ENCODE assay signal across 16 cellular contexts in genomic region chr5:122471031-122471751, GRCh38.
"Had no signal": no experiment of that assay in that cellular context is flagged by ENCODE, and none has a peak within 500 bp of the region (broad histone marks: within the 10 kb centered on the region; RNA-seq: fewer than 3 reads in every experiment).

No MANE protein-coding gene starts in this region.

- H3K36me3 Mint-ChIP-seq: activated naive CD8-positive, alpha-beta T cell treated with anti-CD3 and anti-CD28 coated beads, Interleukin-2, amount 10 ng/mL, durations not matched to agents 7 days and 5 days; immature natural killer cell; natural killer cell treated with Interleukin-12 subunit alpha and Interleukin-12 subunit beta and Interleukin-15 and Interleukin-18, amount 100 ng/mL, for 72 hours; T-cell had no signal

- H3K36me3 ChIP-seq: gastrocnemius medialis, tibial nerve had no signal

- H3K4me1 ChIP-seq: gastrocnemius medialis, tibial nerve had no signal

- H3K27me3 ChIP-seq: dorsolateral prefrontal cortex, gastrocnemius medialis, tibial nerve had no signal

- ATAC-seq: activated CD4-positive, alpha-beta T cell treated with anti-CD3 and anti-CD28 coated beads for 36 hours; activated CD8-positive, alpha-beta T cell treated with anti-CD3 and anti-CD28 coated beads for 36 hours; activated T-cell treated with anti-CD3 and anti-CD28 coated beads, Interleukin-2, amount 50 U/mL, for 72 hours; gastrocnemius medialis; natural killer cell treated with Interleukin-12 subunit alpha and Interleukin-12 subunit beta and Interleukin-15 and Interleukin-18, amount 100 ng/mL, for 72 hours had no signal

- H3K27me3 Mint-ChIP-seq: activated naive CD8-positive, alpha-beta T cell treated with anti-CD3 and anti-CD28 coated beads, Interleukin-2, amount 10 ng/mL, durations not matched to agents 7 days and 5 days; natural killer cell treated with Interleukin-12 subunit alpha and Interleukin-12 subunit beta and Interleukin-15 and Interleukin-18, amount 100 ng/mL, for 72 hours had no signal

- H3K4me3 Mint-ChIP-seq: activated CD4-positive, alpha-beta T cell treated with anti-CD3 and anti-CD28 coated beads for 36 hours; activated CD8-positive, alpha-beta T cell treated with anti-CD3 and anti-CD28 coated beads for 36 hours; activated naive CD8-positive, alpha-beta T cell treated with anti-CD3 and anti-CD28 coated beads, Interleukin-2, amount 10 ng/mL, durations not matched to agents 7 days and 5 days; activated T-cell treated with anti-CD3 and anti-CD28 coated beads, Interleukin-2, amount 50 U/mL, for 72 hours; immature natural killer cell; natural killer cell treated with Interleukin-12 subunit alpha and Interleukin-12 subunit beta and Interleukin-15 and Interleukin-18, amount 100 ng/mL, for 72 hours; T-cell had no signal

- H3K9me3 ChIP-seq: gastrocnemius medialis, tibial nerve had no signal

- H3K27ac ChIP-seq: dorsolateral prefrontal cortex, gastrocnemius medialis, tibial nerve, VCaP had no signal

- DNase-seq: activated CD4-positive, alpha-beta T cell treated with anti-CD3 and anti-CD28 coated beads for 36 hours; activated CD8-positive, alpha-beta memory T cell treated with anti-CD3 and anti-CD28 coated beads, Interleukin-2, amount 50 U/mL, for 4 hours; activated CD8-positive, alpha-beta T cell treated with anti-CD3 and anti-CD28 coated beads for 36 hours; activated gamma-delta T cell treated with Interleukin-2 at 50 U/mL for 16 hours; activated naive CD8-positive, alpha-beta T cell treated with anti-CD3 and anti-CD28 coated beads, Interleukin-2, amount 10 ng/mL, durations not matched to agents 7 days and 5 days; activated T-cell treated with anti-CD3 and anti-CD28 coated beads, Interleukin-2, amount 50 U/mL, for 72 hours; anterior cingulate cortex; dorsolateral prefrontal cortex; gastrocnemius medialis; immature natural killer cell; stimulated activated CD4-positive, alpha-beta T cell treated with anti-CD3 and anti-CD28 coated beads, Interleukin-4, amount 100 ng/mL, for 24 hours; T-cell; T1000 had no signal

- H3K4me1 Mint-ChIP-seq: activated CD4-positive, alpha-beta T cell treated with anti-CD3 and anti-CD28 coated beads for 36 hours; activated naive CD8-positive, alpha-beta T cell treated with anti-CD3 and anti-CD28 coated beads, Interleukin-2, amount 10 ng/mL, durations not matched to agents 7 days and 5 days; immature natural killer cell; T-cell had no signal

- H3K9me3 Mint-ChIP-seq: activated CD8-positive, alpha-beta T cell treated with anti-CD3 and anti-CD28 coated beads for 36 hours; activated naive CD8-positive, alpha-beta T cell treated with anti-CD3 and anti-CD28 coated beads, Interleukin-2, amount 10 ng/mL, durations not matched to agents 7 days and 5 days; activated T-cell treated with anti-CD3 and anti-CD28 coated beads, Interleukin-2, amount 50 U/mL, for 72 hours; T-cell had no signal

- H3K27ac Mint-ChIP-seq: activated CD4-positive, alpha-beta T cell treated with anti-CD3 and anti-CD28 coated beads for 36 hours; activated CD8-positive, alpha-beta T cell treated with anti-CD3 and anti-CD28 coated beads for 36 hours; activated naive CD8-positive, alpha-beta T cell treated with anti-CD3 and anti-CD28 coated beads, Interleukin-2, amount 10 ng/mL, durations not matched to agents 7 days and 5 days; activated T-cell treated with anti-CD3 and anti-CD28 coated beads, Interleukin-2, amount 50 U/mL, for 72 hours; immature natural killer cell; natural killer cell treated with Interleukin-12 subunit alpha and Interleukin-12 subunit beta and Interleukin-15 and Interleukin-18, amount 100 ng/mL, for 72 hours; T-cell had no signal

- H3K4me3 ChIP-seq: dorsolateral prefrontal cortex, gastrocnemius medialis, tibial nerve had no signal
